12 cellular contexts compared by ENCODE assay signal in the genomic region with DNA sequence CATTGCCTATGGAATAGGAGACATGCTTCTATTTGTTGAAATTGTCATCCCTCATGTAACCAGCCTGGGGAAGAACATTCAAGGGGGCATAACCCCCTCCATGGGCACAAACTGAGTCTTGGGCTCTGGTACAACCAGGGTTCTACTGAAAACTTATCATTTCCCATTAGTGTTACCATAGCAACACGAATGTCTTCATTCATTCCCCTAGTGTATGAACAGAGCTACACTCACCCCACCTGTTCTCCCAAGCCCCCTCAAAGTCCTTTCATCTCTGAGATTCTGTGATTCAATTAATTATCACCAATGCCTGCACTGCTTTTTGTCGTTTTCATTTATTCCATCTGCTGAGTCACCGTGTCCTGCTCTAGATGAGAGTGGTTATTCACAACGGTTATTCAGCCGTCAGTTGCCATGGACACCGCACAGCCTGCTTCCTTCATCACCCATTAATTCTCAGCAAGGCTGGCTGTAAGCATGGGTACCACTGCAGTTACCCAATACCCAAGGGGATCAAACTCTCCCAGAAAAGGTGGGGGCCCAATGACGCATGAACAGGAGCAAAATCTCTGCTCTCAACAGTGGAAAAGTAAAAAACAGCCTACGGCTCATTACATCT. TPM values are rescaled to one million over a fixed set of nuclear protein-coding genes. Genes with fewer than 3 reads are reported as not detected.
DNase-seq lines count a peak whose midpoint lies in the region; ATAC-seq and TF ChIP-seq lines count a peak whose summit lies in the region.
"Had no signal": no experiment of that assay in that cellular context is flagged by ENCODE, and none has a peak within 500 bp of the region (broad histone marks: within the 10 kb centered on the region; RNA-seq: fewer than 3 reads in every experiment).

No MANE protein-coding gene starts in this region.

- H3K27ac ChIP-seq in mammary epithelial cell (ENCODE audit: insufficient read depth, low read depth, low read length) (no peak overlapping the region), vagina (no peak overlapping the region)
- H3K27ac ChIP-seq: C4-2B had no signal

- no peak for DNase-seq in activated CD4-positive, CD25-positive, alpha-beta regulatory T cell treated with anti-CD3 and anti-CD28 coated beads, Interleukin-2, amount 50 U/mL, for 72 hours
- peak; percentile 61 for DNase-seq in NCI-H146 (lab: John Stamatoyannopoulos, UW)
- peak; percentile 47 for DNase-seq in mammary epithelial cell
- DNase-seq in occipital lobe (lab: John Stamatoyannopoulos, UW), result peak; percentile 72
- DNase-seq in NCI-H446 treated with DMSO at 0.1 percent for 48 hours (lab: John Stamatoyannopoulos, UW), result no peak
- DNase-seq in GM19240 (ENCODE audit: insufficient read length, low spot score), result no peak
- no peak for DNase-seq in vagina (ENCODE audit: extremely low spot score in 2 of 2)
- DNase-seq: activated naive CD8-positive, alpha-beta T cell treated with anti-CD3 and anti-CD28 coated beads, Interleukin-2, amount 10 ng/mL, durations not matched to agents 7 days and 5 days; left colon; T-cell had no signal

- peak; percentile 89 to 97 for ATAC-seq in activated CD4-positive, CD25-positive, alpha-beta regulatory T cell treated with anti-CD3 and anti-CD28 coated beads, Interleukin-2, amount 50 U/mL, for 24 hours
- ATAC-seq: left colon, T-cell had no signal

- H3K4me2 ChIP-seq in mammary epithelial cell (ENCODE audit: insufficient read depth, low read depth, low read length), result no peak overlapping the region

- in situ Hi-C loops in mammary epithelial cell (cut with MboI; ENCODE audit: low sequenced_read_pairs in 2 of 2), result no loop called here

- TF ChIP-seq CTCF in mammary epithelial cell (conservative IDR thresholded peaks at IDR 0.05 in 1 of 2, IDR thresholded peaks at IDR 0.05 in 1 of 2; ENCODE audit: extremely low read depth in 1 of 2, insufficient read depth in 1 of 2, low read depth in 1 of 2, low read length in 2 of 2) (no peak), vagina (IDR thresholded peaks at IDR 0.05) (no peak)

- no peak overlapping the region for H3K4me3 ChIP-seq in mammary epithelial cell (replicated peaks in 1 of 3; ENCODE audit: insufficient read depth in 1 of 3, low read depth in 2 of 3, low read length in 3 of 3)
- no peak overlapping the region for H3K4me3 ChIP-seq in vagina

- H3K36me3 ChIP-seq in mammary epithelial cell (ENCODE audit: insufficient read depth, low read length), result no peaks in the 10 kb centered on the region
- no peaks in the 10 kb centered on the region for H3K36me3 ChIP-seq in vagina

- dilution Hi-C loops in mammary epithelial cell (cut with HindIII; ENCODE audit: low sequenced_read_pairs), result no loop called here

- BruUV-seq in mammary epithelial cell (replicated peaks; lab: Mats Ljungman, UMichigan), result no TSS peak

- intact Hi-C loops in mammary epithelial cell (cut with micrococcal nuclease), result no loop called here
- intact Hi-C loops in vagina (cut with DNase I), result no loop called here

- no peaks in the 10 kb centered on the region for H3K9me3 ChIP-seq in mammary epithelial cell (replicated peaks; ENCODE audit: insufficient read depth, low read length)
- no peaks in the 10 kb centered on the region for H3K9me3 ChIP-seq in vagina

- no peaks in the 10 kb centered on the region for H3K79me2 ChIP-seq in mammary epithelial cell (ENCODE audit: insufficient read depth, low read length)

- no peak overlapping the region for H2AFZ ChIP-seq in mammary epithelial cell (ENCODE audit: low read depth, low read length)

- H3K4me1 ChIP-seq in mammary epithelial cell (ENCODE audit: insufficient read depth, low read length), result peaks cover 3% of the 10 kb centered on the region
- no peaks in the 10 kb centered on the region for H3K4me1 ChIP-seq in vagina

- WGBS in mammary epithelial cell (ENCODE audit: low coverage, missing lambda C conversion rate), result 83% methylated on average over 8 of the region's 8 CpGs

- no peak overlapping the region for H3K9ac ChIP-seq in mammary epithelial cell (ENCODE audit: insufficient read depth, low read length)

- no peaks in the 10 kb centered on the region for H4K20me1 ChIP-seq in mammary epithelial cell (ENCODE audit: insufficient read depth, low read length)

- no peak for TF ChIP-seq POLR2A in vagina (IDR thresholded peaks at IDR 0.05)

- CTCF ChIA-PET in mammary epithelial cell (lab: Charles Lee; ENCODE audit: low non-redundant PET), result no interaction called here

- H3K27me3 ChIP-seq in mammary epithelial cell (ENCODE audit: insufficient read depth, low read length) (no peaks in the 10 kb centered on the region), vagina (no peaks in the 10 kb centered on the region)

RNA-seq across cellular contexts. Expression of a gene that starts 1.6 kb away (rescaled TPM):
- 1 to 10 TPM in 1 of 2 donors, under 1 TPM in 1; 0.67 to 2.0 TPM for total RNA-seq in mammary epithelial cell
- polyA plus RNA-seq in mammary epithelial cell, result 0.94 TPM
- 7.5 TPM for polyA minus RNA-seq in mammary epithelial cell
- total RNA-seq in occipital lobe, result not detected
- total RNA-seq in vagina, result not detected
- total RNA-seq: activated naive CD8-positive, alpha-beta T cell treated with anti-CD3 and anti-CD28 coated beads, Interleukin-2, amount 10 ng/mL, durations not matched to agents 7 days and 5 days; left colon; T-cell had no signal

RNA-seq across cellular contexts. Expression of a gene that starts 21.9 kb away (rescaled TPM):
- total RNA-seq in mammary epithelial cell (100 to 1,000 TPM in 1 of 2 donors, 10 to 100 TPM in 1; 78.9 to 981 TPM), occipital lobe (95.5 TPM), vagina (204 TPM)
- 108 TPM for polyA plus RNA-seq in mammary epithelial cell
- polyA minus RNA-seq in mammary epithelial cell, result 399 TPM

RNA-seq across cellular contexts. Expression of a gene that starts 23.9 kb away (rescaled TPM):
- total RNA-seq in mammary epithelial cell, result 1 to 10 TPM; 2.2 to 3.7 TPM
- 0.70 TPM for polyA plus RNA-seq in mammary epithelial cell
- polyA minus RNA-seq in mammary epithelial cell, result 0.72 TPM
- total RNA-seq in occipital lobe, result 0.16 TPM
- total RNA-seq in vagina, result 1.2 TPM

Comparison
In these comparisons a context has a peak if more than half of its experiments do, and no peak if none do; other contexts are left out.
1. DNase-seq: peak in NCI-H146 (single experiment), mammary epithelial cell (single experiment) and occipital lobe (single experiment); none in activated CD4-positive, CD25-positive, alpha-beta regulatory T cell treated with anti-CD3 and anti-CD28 coated beads, Interleukin-2, amount 50 U/mL, for 72 hours (single experiment), NCI-H446 treated with DMSO at 0.1 percent for 48 hours (single experiment), GM19240 (single experiment) and vagina (0 of 2).